ENCODE assay signal across 29 cellular contexts in genomic region chr5:104774372-104774771, GRCh38.
"Had no signal": no experiment of that assay in that cellular context is flagged by ENCODE, and none has a peak within 500 bp of the region (broad histone marks: within the 10 kb centered on the region; RNA-seq: fewer than 3 reads in every experiment).

No MANE protein-coding gene starts in this region.

- H3K36me3 ChIP-seq: neural progenitor cell, neutrophil, pancreas, right lobe of liver, sigmoid colon, suprapubic skin, tibial artery, transverse colon, upper lobe of right lung, uterus had no signal

- H3K4me3 ChIP-seq: neural progenitor cell, pancreas, psoas muscle, right lobe of liver, sigmoid colon, suprapubic skin, testis, tibial artery, transverse colon, upper lobe of right lung, uterus had no signal

- DNase-seq: naive thymus-derived CD4-positive, alpha-beta T cell; natural killer cell; nucleus accumbens; psoas muscle; right lobe of liver; sigmoid colon; small intestine; stimulated activated CD4-positive, alpha-beta T cell treated with anti-CD3 and anti-CD28 coated beads, Interleukin-15, amount 100 ng/mL, for 24 hours; stimulated activated CD4-positive, alpha-beta T cell treated with anti-CD3 and anti-CD28 coated beads, Interleukin-4, amount 100 ng/mL, for 1 hour; stimulated activated CD4-positive, alpha-beta T cell treated with anti-CD3 and anti-CD28 coated beads, Interleukin-4, amount 100 ng/mL, for 4 hours; stimulated activated CD8-positive, alpha-beta memory T cell treated with anti-CD3 and anti-CD28 coated beads, Interleukin-4, amount 100 ng/mL, for 48 hours; stimulated activated naive CD4-positive, alpha-beta T cell; stimulated activated naive CD8-positive, alpha-beta T cell treated with anti-CD3 and anti-CD28 coated beads, Interleukin-15, amount 100 ng/mL, for 72 hours; stimulated activated naive CD8-positive, alpha-beta T cell treated with anti-CD3 and anti-CD28 coated beads, Interleukin-15, Interleukin-2, amounts not matched to agents 100 U/mL and 50 U/mL, for 24 hours; substantia nigra; testis; tibial artery; transverse colon; upper lobe of right lung; uterus had no signal

- H3K27me3 Mint-ChIP-seq: naive thymus-derived CD4-positive, alpha-beta T cell; progenitor cell of endocrine pancreas; stimulated activated memory B cell treated with anti-CD40 and anti-IgM and Interleukin-4, amounts not matched to agents 10 μg/mL and 1 μg/mL and 100 μg/mL, for 72 hours; stimulated activated naive CD8-positive, alpha-beta T cell treated with anti-CD3 and anti-CD28 coated beads, Interleukin-15, amount 100 ng/mL, for 72 hours; type B pancreatic cell had no signal

- H3K4me1 ChIP-seq: neural progenitor cell, pancreas, psoas muscle, right lobe of liver, sigmoid colon, suprapubic skin, testis, tibial artery, transverse colon, upper lobe of right lung, uterus had no signal

- H3K9ac ChIP-seq: neural progenitor cell had no signal

- H3K27ac ChIP-seq: neural progenitor cell, neutrophil, pancreas, psoas muscle, right lobe of liver, sigmoid colon, suprapubic skin, testis, tibial artery, transverse colon, upper lobe of right lung, uterus had no signal

- H3K27ac Mint-ChIP-seq: natural killer cell; nephron; neural progenitor cell; progenitor cell of endocrine pancreas; stimulated activated memory B cell treated with anti-CD40 and anti-IgM and Interleukin-4, amounts not matched to agents 10 μg/mL and 1 μg/mL and 100 μg/mL, for 72 hours; stimulated activated naive CD8-positive, alpha-beta T cell treated with anti-CD3 and anti-CD28 coated beads, Interleukin-15, amount 100 ng/mL, for 72 hours; type B pancreatic cell had no signal

- H3K36me3 Mint-ChIP-seq: naive thymus-derived CD4-positive, alpha-beta T cell; natural killer cell; neural progenitor cell; stimulated activated memory B cell treated with anti-CD40 and anti-IgM and Interleukin-4, amounts not matched to agents 10 μg/mL and 1 μg/mL and 100 μg/mL, for 72 hours; type B pancreatic cell had no signal

- H3K9me3 Mint-ChIP-seq: nephron; stimulated activated memory B cell treated with anti-CD40 and anti-IgM and Interleukin-4, amounts not matched to agents 10 μg/mL and 1 μg/mL and 100 μg/mL, for 72 hours; stimulated activated naive CD8-positive, alpha-beta T cell treated with anti-CD3 and anti-CD28 coated beads, Interleukin-15, amount 100 ng/mL, for 72 hours; type B pancreatic cell had no signal

- H3K27me3 ChIP-seq: neural progenitor cell, neutrophil, pancreas, right lobe of liver, sigmoid colon, suprapubic skin, testis, tibial artery, transverse colon, upper lobe of right lung, uterus had no signal

- H3K4me2 ChIP-seq: neural progenitor cell had no signal

- H2AFZ ChIP-seq: neural progenitor cell had no signal

- H3K9me3 ChIP-seq: neutrophil, pancreas, psoas muscle, right lobe of liver, sigmoid colon, suprapubic skin, testis, tibial artery, transverse colon, upper lobe of right lung, uterus had no signal

- H3K4me1 Mint-ChIP-seq: naive thymus-derived CD4-positive, alpha-beta T cell; natural killer cell; neural progenitor cell; stimulated activated memory B cell treated with anti-CD40 and anti-IgM and Interleukin-4, amounts not matched to agents 10 μg/mL and 1 μg/mL and 100 μg/mL, for 72 hours; stimulated activated naive CD8-positive, alpha-beta T cell treated with anti-CD3 and anti-CD28 coated beads, Interleukin-15, amount 100 ng/mL, for 72 hours had no signal

- ATAC-seq: naive thymus-derived CD4-positive, alpha-beta T cell; natural killer cell; pancreas; psoas muscle; right cardiac atrium; right lobe of liver; stimulated activated memory B cell treated with anti-CD40 and anti-IgM and Interleukin-4, amounts not matched to agents 10 μg/mL and 1 μg/mL and 100 μg/mL, for 72 hours; stimulated activated naive CD8-positive, alpha-beta T cell treated with anti-CD3 and anti-CD28 coated beads, Interleukin-15, amount 100 ng/mL, for 72 hours; stimulated activated naive CD8-positive, alpha-beta T cell treated with anti-CD3 and anti-CD28 coated beads, Interleukin-15, Interleukin-2, amounts not matched to agents 100 U/mL and 50 U/mL, for 24 hours; upper lobe of right lung had no signal

- H3K4me3 Mint-ChIP-seq: naive thymus-derived CD4-positive, alpha-beta T cell; natural killer cell; nephron; neural progenitor cell; stimulated activated memory B cell treated with anti-CD40 and anti-IgM and Interleukin-4, amounts not matched to agents 10 μg/mL and 1 μg/mL and 100 μg/mL, for 72 hours; stimulated activated naive CD8-positive, alpha-beta T cell treated with anti-CD3 and anti-CD28 coated beads, Interleukin-15, amount 100 ng/mL, for 72 hours; type B pancreatic cell had no signal
